Comparison of ENCODE assay signal across 9 cellular contexts in the genomic region with DNA sequence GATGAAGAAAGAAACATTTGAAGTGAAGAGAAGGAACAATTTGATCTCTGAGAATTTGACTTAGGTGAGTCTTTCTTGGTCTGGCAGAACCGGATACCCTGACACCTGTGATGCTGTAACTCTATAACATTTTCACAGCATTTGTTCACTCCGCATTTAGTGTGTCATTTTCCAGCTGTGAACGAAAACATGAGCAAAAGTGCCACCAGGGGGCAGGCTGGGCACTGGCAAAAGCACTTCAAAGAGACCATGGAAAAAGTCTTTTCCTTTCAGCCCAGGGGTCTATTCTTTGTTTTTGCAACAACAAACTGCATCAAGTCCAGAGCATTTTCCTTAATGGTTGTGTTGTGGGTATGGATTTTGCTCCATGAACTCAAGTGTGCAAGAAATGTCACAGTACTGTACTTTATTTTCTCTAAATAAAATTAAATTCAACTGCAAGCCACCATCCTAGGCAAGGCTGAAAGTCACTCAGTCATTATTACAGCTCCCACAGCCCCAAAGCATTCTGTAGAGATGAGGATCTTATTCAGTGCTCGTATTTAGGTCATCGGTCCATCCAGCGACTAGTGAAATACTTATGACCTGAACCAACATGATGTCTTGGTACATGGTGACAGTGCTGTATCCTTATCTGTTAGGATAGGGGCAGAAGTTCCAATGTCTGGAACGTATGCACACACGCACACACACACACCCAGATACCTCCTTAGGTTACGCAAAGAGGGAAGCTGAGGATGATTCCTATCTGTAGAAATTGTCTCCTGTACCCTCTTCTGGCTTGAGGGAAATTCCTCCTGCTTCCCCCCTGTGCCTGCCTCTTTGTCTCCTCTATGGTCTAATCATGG.
DNase-seq lines count a peak whose midpoint lies in the region; ATAC-seq and TF ChIP-seq lines count a peak whose summit lies in the region.
"Had no signal": no experiment of that assay in that cellular context is flagged by ENCODE, and none has a peak within 500 bp of the region (broad histone marks: within the 10 kb centered on the region; RNA-seq: fewer than 3 reads in every experiment).

No MANE protein-coding gene starts in this region.

- H3K36me3 ChIP-seq in naive thymus-derived CD4-positive, alpha-beta T cell (ENCODE audit: control insufficient read depth in 2 of 3, insufficient read depth in 3 of 3, low read length in 3 of 3) = no peaks in the 10 kb centered on the region

- no peaks in the 10 kb centered on the region for H3K9me3 ChIP-seq in naive thymus-derived CD4-positive, alpha-beta T cell (ENCODE audit: control insufficient read depth in 2 of 3, low read length in 3 of 3)

- POLR2A ChIA-PET in naive thymus-derived CD4-positive, alpha-beta T cell (lab: Charles Lee) = no interaction called here

- intact Hi-C loops in naive thymus-derived CD4-positive, alpha-beta T cell (cut with micrococcal nuclease) = loop anchor here (1.0 to 5.0 kb wide), 13 partner anchors 363 to 1573 kb away; a partner anchor contains a TSS

- TF ChIP-seq CTCF in epithelial cell of proximal tubule (conservative IDR thresholded peaks at IDR 0.05; ENCODE audit: low read depth, low read length) = peak; percentile 95

- ATAC-seq in HG02610 (IDR thresholded peaks at IDR 0.05; ENCODE audit: unreplicated experiment) = peak; percentile 46
- peak; percentile 48 for ATAC-seq in naive thymus-derived CD4-positive, alpha-beta T cell
- ATAC-seq in HG03135 (IDR thresholded peaks at IDR 0.05; ENCODE audit: unreplicated experiment) = no peak

- CTCF ChIA-PET in naive thymus-derived CD4-positive, alpha-beta T cell (lab: Charles Lee) = interaction anchor here (0.6 to 3.2 kb wide), 12 partner anchors 8 to 1376 kb away, joined by 3 to 12 read pairs (median 3); no protein-coding TSS in a partner anchor

- H3K36me3 Mint-ChIP-seq in naive thymus-derived CD4-positive, alpha-beta T cell = no peaks in the 10 kb centered on the region
- H3K36me3 Mint-ChIP-seq: activated naive CD8-positive, alpha-beta T cell had no signal

- H3K4me3 Mint-ChIP-seq in naive thymus-derived CD4-positive, alpha-beta T cell = peak overlapping the region in 1 of 10 donors; percentile 35
- H3K4me3 Mint-ChIP-seq: activated naive CD8-positive, alpha-beta T cell had no signal

- no peak overlapping the region for H3K27ac Mint-ChIP-seq in naive thymus-derived CD4-positive, alpha-beta T cell
- H3K27ac Mint-ChIP-seq: activated naive CD8-positive, alpha-beta T cell had no signal

- H3K4me3 ChIP-seq in epithelial cell of proximal tubule (ENCODE audit: low read depth, low read length) = no peak overlapping the region
- no peak overlapping the region for H3K4me3 ChIP-seq in naive thymus-derived CD4-positive, alpha-beta T cell (ENCODE audit: low read length)

- no peak overlapping the region for H3K27ac ChIP-seq in naive thymus-derived CD4-positive, alpha-beta T cell (ENCODE audit: low read depth, low read length)

- DNase-seq in EH (ENCODE audit: low read depth) (peak; percentile 56), NCI-H774 (lab: John Stamatoyannopoulos, UW) (peak; percentile 18), epithelial cell of proximal tubule (ENCODE audit: low read depth) (no peak)
- peak; percentile 50 for DNase-seq in activated CD8-positive, alpha-beta memory T cell treated with anti-CD3 and anti-CD28 coated beads, Interleukin-2, amount 50 U/mL, for 24 hours (ENCODE audit: extremely low read depth)
- DNase-seq in naive thymus-derived CD4-positive, alpha-beta T cell = peak; percentile 39 to 69 (median 62)
- DNase-seq in stimulated activated CD8-positive, alpha-beta memory T cell treated with anti-CD3 and anti-CD28 coated beads, Interleukin-7, amount 100 ng/mL, for 48 hours (ENCODE audit: extremely low read depth in 1 of 2, low read depth in 1 of 2) = peak; percentile 41 to 49

- no peaks in the 10 kb centered on the region for H3K4me1 ChIP-seq in naive thymus-derived CD4-positive, alpha-beta T cell (ENCODE audit: control insufficient read depth in 2 of 2, insufficient read depth in 2 of 2, low read length in 2 of 2)

- H3K4me1 Mint-ChIP-seq in naive thymus-derived CD4-positive, alpha-beta T cell = peaks cover 0 to 7% (median 0%) of the 10 kb centered on the region in 7 donors

- H3K27me3 ChIP-seq in naive thymus-derived CD4-positive, alpha-beta T cell (ENCODE audit: control insufficient read depth in 2 of 2, insufficient read depth in 2 of 2, low read length in 2 of 2) = no peaks in the 10 kb centered on the region

- peaks cover 0 to 32% (median 3%) of the 10 kb centered on the region in 5 donors for H3K27me3 Mint-ChIP-seq in naive thymus-derived CD4-positive, alpha-beta T cell

- no peaks in the 10 kb centered on the region for H3K9me3 Mint-ChIP-seq in naive thymus-derived CD4-positive, alpha-beta T cell
